16 cellular contexts compared by ENCODE assay signal in the genomic region with DNA sequence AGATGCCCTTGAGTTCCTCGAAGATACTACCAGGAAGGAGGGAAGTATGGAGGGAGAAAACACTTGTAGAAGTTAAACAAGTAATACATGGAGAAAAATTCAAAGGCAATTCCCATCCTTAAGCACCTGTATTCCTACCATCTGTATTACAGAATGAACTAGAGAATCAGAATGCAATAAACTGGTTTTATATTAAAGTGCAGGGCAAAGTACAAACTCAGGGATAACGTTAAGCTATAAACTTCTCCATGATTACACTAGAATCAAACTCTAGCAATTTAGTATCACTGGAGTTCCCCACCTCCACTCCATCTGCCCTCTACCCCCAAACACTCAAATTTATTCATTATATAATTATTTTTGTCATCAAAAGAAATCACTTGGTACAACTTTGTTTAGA. TPM values are rescaled to one million over a fixed set of nuclear protein-coding genes. Genes with fewer than 3 reads are reported as not detected.
DNase-seq lines count a peak whose midpoint lies in the region; ATAC-seq, FAIRE-seq and TF ChIP-seq lines count a peak whose summit lies in the region.
"Had no signal": no experiment of that assay in that cellular context is flagged by ENCODE, and none has a peak within 500 bp of the region (broad histone marks: within the 10 kb centered on the region; RNA-seq: fewer than 3 reads in every experiment).

No MANE protein-coding gene starts in this region.

- H3K27me3 ChIP-seq in RWPE2 (ENCODE audit: insufficient read depth, poor library complexity, severe bottlenecking) = no peaks in the 10 kb centered on the region
- H3K27me3 ChIP-seq in pancreas = no peaks in the 10 kb centered on the region

- FAIRE-seq in pancreas (lab: Jason Lieb, UNC) = peak; percentile 20
- FAIRE-seq: D721Med, GM12892, GM18507 had no signal

- peaks cover 23% of the 10 kb centered on the region for H3K36me3 ChIP-seq in RWPE2 (ENCODE audit: low read depth)
- H3K36me3 ChIP-seq in pancreas = no peaks in the 10 kb centered on the region

- H3K27ac ChIP-seq in RWPE2 (ENCODE audit: poor library complexity, severe bottlenecking) = peak overlapping the region; percentile 14
- no peak overlapping the region for H3K27ac ChIP-seq in pancreas
- H3K27ac ChIP-seq: C4-2B, GM23248 had no signal

- DNase-seq in RWPE2 (ENCODE audit: low spot score) (no peak), left colon (no peak), pancreas (no peak), T-helper 2 cell (no peak), NCI-H510A (lab: John Stamatoyannopoulos, UW) (no peak), GM03348 (ENCODE audit: low spot score) (no peak), NCI-H2171 treated with DMSO at 0.1 percent for 48 hours (lab: John Stamatoyannopoulos, UW) (no peak)
- DNase-seq: AML-193; Caco-2; CD4-positive, alpha-beta T cell; GM23248; HCEC 1CT had no signal

- 50 to 59% methylated on average over 2 of the region's 2 CpGs for WGBS in pancreas, 2 donors

- ATAC-seq in RWPE2 (ENCODE audit: low read depth) = no peak
- ATAC-seq in left colon = peak; percentile 84
- no peak for ATAC-seq in pancreas

- intact Hi-C loops in left colon (cut with DNase I, micrococcal nuclease) = no loop called here
- intact Hi-C loops in pancreas (cut with DNase I) = no loop called here

- H3K9me3 ChIP-seq in RWPE2 (ENCODE audit: severe bottlenecking) (peaks cover 14% of the 10 kb centered on the region), pancreas (no peaks in the 10 kb centered on the region)
- H3K9me3 ChIP-seq: Caco-2 had no signal

- no peak for TF ChIP-seq CTCF in RWPE2 (IDR thresholded peaks at IDR 0.05; ENCODE audit: poor library complexity, severe bottlenecking)
- no peak for TF ChIP-seq CTCF in pancreas (IDR thresholded peaks at IDR 0.05)

- H3K4me3 ChIP-seq in RWPE2 (ENCODE audit: severe bottlenecking) = no peak overlapping the region
- H3K4me3 ChIP-seq in pancreas = no peak overlapping the region
- H3K4me3 ChIP-seq: GM23248 had no signal

- H3K4me1 ChIP-seq in RWPE2 (ENCODE audit: insufficient read depth, poor library complexity, severe bottlenecking) (peaks cover 47% of the 10 kb centered on the region), pancreas (peaks cover 10 to 23% (median 13%) of the 10 kb centered on the region in 3 donors)

RNA-seq across cellular contexts. Expression of a gene that starts 13.1 kb away (rescaled TPM):
- total RNA-seq in left colon (100 to 1,000 TPM; 146 to 151 TPM), pancreas (10 to 100 TPM; 30.5 to 64.4 (median 42.3) TPM)
- polyA plus RNA-seq in pancreas = 10 to 100 TPM; 18.8 to 22.2 TPM
